1 cellular context compared by ENCODE assay signal in genomic region chr14:61227893-61228591, GRCh38.
A peak's percentile ranks its signal among the peaks of the same experiment; 100 is the strongest.
TF ChIP-seq lines count a peak whose summit lies in the region.

No MANE protein-coding gene starts in this region.

TF ChIP-seq in H1, 55 proteins besides CTCF, POLR2A, EP300 and RAD21:
- TF ChIP-seq BCL11A (IDR thresholded peaks at IDR 0.05; ENCODE audit: low read depth in 2 of 2, low read length in 2 of 2) (no peak), MAFK (IDR thresholded peaks at IDR 0.05; ENCODE audit: low read depth, low read length) (peak; percentile 5; the same call in 1 of the 2 replicates)
- TF ChIP-seq, protein P1, sequence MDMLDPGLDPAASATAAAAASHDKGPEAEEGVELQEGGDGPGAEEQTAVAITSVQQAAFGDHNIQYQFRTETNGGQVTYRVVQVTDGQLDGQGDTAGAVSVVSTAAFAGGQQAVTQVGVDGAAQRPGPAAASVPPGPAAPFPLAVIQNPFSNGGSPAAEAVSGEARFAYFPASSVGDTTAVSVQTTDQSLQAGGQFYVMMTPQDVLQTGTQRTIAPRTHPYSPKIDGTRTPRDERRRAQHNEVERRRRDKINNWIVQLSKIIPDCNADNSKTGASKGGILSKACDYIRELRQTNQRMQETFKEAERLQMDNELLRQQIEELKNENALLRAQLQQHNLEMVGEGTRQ (IDR thresholded peaks at IDR 0.05; ENCODE audit: low read length), result no peak
